12 cellular contexts compared by ENCODE assay signal in genomic region chr15:42405876-42406482, GRCh38. TPM values are rescaled to one million over a fixed set of nuclear protein-coding genes. Genes with fewer than 3 reads are reported as not detected.
DNase-seq lines count a peak whose midpoint lies in the region; ATAC-seq and TF ChIP-seq lines count a peak whose summit lies in the region.
"Had no signal": no experiment of that assay in that cellular context is flagged by ENCODE, and none has a peak within 500 bp of the region (broad histone marks: within the 10 kb centered on the region; RNA-seq: fewer than 3 reads in every experiment).

No MANE protein-coding gene starts in this region.

- in situ Hi-C loops in SK-MEL-5 (cut with HindIII; ENCODE audit: low pct_unique_long_range_greater_than_20kb, low sequenced_read_pairs) = no loop called here

- H3K4me3 ChIP-seq in BE2C (ENCODE audit: low read depth, low read length) = no peak overlapping the region

- H3K36me3 ChIP-seq in BE2C = no peaks in the 10 kb centered on the region

- no peak for ATAC-seq in HG02610 (IDR thresholded peaks at IDR 0.05; ENCODE audit: unreplicated experiment)
- no peak for ATAC-seq in HG02623 (IDR thresholded peaks at IDR 0.05; ENCODE audit: unreplicated experiment)
- ATAC-seq: HCT116, PC-3 had no signal

- no peaks in the 10 kb centered on the region for H3K4me1 ChIP-seq in BE2C

- TF ChIP-seq CTCF in BE2C (IDR thresholded peaks at IDR 0.05; ENCODE audit: low read depth, low read length) = no peak

- DNase-seq in SK-MEL-5 (ENCODE audit: low read depth, low spot score) = peak; percentile 42
- DNase-seq in kidney tubule cell (ENCODE audit: low spot score) = peak; percentile 6
- DNase-seq in pons (ENCODE audit: low spot score) = peak; percentile 62
- DNase-seq in BE2C = no peak
- DNase-seq in KG1 (lab: John Stamatoyannopoulos, UW) = no peak
- DNase-seq: DMS79, NCI-H1092, PC-3 had no signal

- no peaks in the 10 kb centered on the region for H3K27me3 ChIP-seq in BE2C

- no peaks in the 10 kb centered on the region for H3K9me3 ChIP-seq in BE2C

- peak overlapping the region; percentile 83 for H3K27ac ChIP-seq in cingulate gyrus (ENCODE audit: low read depth, low read length)

RNA-seq across cellular contexts. Expression of gene CAPN3, which starts 46.7 kb away (rescaled TPM):
- 640 and 659 TPM in 2 replicates for total RNA-seq in SK-MEL-5 (2014; rRNA removed; shearing (Covaris generic))
- 338 and 369 TPM in 2 replicates for polyA plus RNA-seq in SK-MEL-5 (2015; cell fraction: cytosol; rRNA removed)
- 564 and 603 TPM in 2 replicates for polyA plus RNA-seq in SK-MEL-5 (2015; cell fraction: nucleus; rRNA removed)
- polyA plus RNA-seq in BE2C (2012; ENCODE audit: insufficient read depth, insufficient read length, low read depth) = 1.3 TPM

Comparison
In these comparisons a context has a peak if more than half of its experiments do, and no peak if none do; other contexts are left out.
1. DNase-seq: peak in SK-MEL-5 (single experiment), kidney tubule cell (single experiment) and pons (single experiment); none in BE2C (single experiment) and KG1 (single experiment).